Comparison of ENCODE assay signal across 18 cellular contexts in genomic region chrX:95505721-95506120, GRCh38.
DNase-seq lines count a peak whose midpoint lies in the region; ATAC-seq and TF ChIP-seq lines count a peak whose summit lies in the region.
"Had no signal": no experiment of that assay in that cellular context is flagged by ENCODE, and none has a peak within 500 bp of the region (broad histone marks: within the 10 kb centered on the region; RNA-seq: fewer than 3 reads in every experiment).

No MANE protein-coding gene starts in this region.

- H3K27ac Mint-ChIP-seq in brain = no peak overlapping the region
- H3K27ac Mint-ChIP-seq: activated naive CD8-positive, alpha-beta T cell had no signal

- peak; percentile 25 to 26 for TF ChIP-seq CTCF in brain (conservative IDR thresholded peaks at IDR 0.05)

- H3K27me3 ChIP-seq in aorta (ENCODE audit: control insufficient read depth in 1 of 2, insufficient read depth in 2 of 2, low read length in 1 of 2) = no peaks in the 10 kb centered on the region
- H3K27me3 ChIP-seq: heart left ventricle, testis had no signal

- peaks cover 0 to 3% (median 1%) of the 10 kb centered on the region in 5 experiments for H3K9me3 Mint-ChIP-seq in brain

- no peaks in the 10 kb centered on the region for H3K36me3 Mint-ChIP-seq in brain
- H3K36me3 Mint-ChIP-seq: activated naive CD8-positive, alpha-beta T cell had no signal

- DNase-seq in DMS 273 (lab: John Stamatoyannopoulos, UW; ENCODE audit: unreplicated experiment) (peak; percentile 31), HT1080 (ENCODE audit: low read depth) (peak; percentile 0), left lobe of liver (ENCODE audit: low spot score) (no peak), hypothalamus (lab: John Stamatoyannopoulos, UW) (no peak), DMS153 (lab: John Stamatoyannopoulos, UW) (no peak), aorta (no peak)
- DNase-seq: activated CD4-positive, alpha-beta T cell treated with anti-CD3 and anti-CD28 coated beads, Interleukin-2, amount 50 U/mL, for 4 hours; Calu3; heart left ventricle; Kasumi-1; mucosa of descending colon; NCI-H1694 treated with DMSO at 0.1 percent for 48 hours; PC-9; stimulated activated CD4-positive, alpha-beta T cell treated with anti-CD3 and anti-CD28 coated beads, Interleukin-4, amount 100 ng/mL, for 4 hours; testis had no signal

- ATAC-seq in left lobe of liver (peak; percentile 36), aorta (ENCODE audit: low FRiP score) (no peak), GM18867 (IDR thresholded peaks at IDR 0.05; ENCODE audit: unreplicated experiment) (no peak)
- ATAC-seq: heart left ventricle, mucosa of descending colon had no signal

- no peaks in the 10 kb centered on the region for H3K4me1 ChIP-seq in aorta (ENCODE audit: control insufficient read depth in 1 of 2, insufficient read depth in 2 of 2, low read length in 2 of 2)
- H3K4me1 ChIP-seq: heart left ventricle, testis had no signal

- H3K27ac ChIP-seq in aorta (ENCODE audit: low read depth in 1 of 2, low read length in 2 of 2) = no peak overlapping the region
- H3K27ac ChIP-seq: heart left ventricle, PC-9, testis had no signal

- peaks cover 2% of the 10 kb centered on the region for H3K4me1 Mint-ChIP-seq in brain

- no peaks in the 10 kb centered on the region for H3K9me3 ChIP-seq in aorta (ENCODE audit: control insufficient read depth, low read length)
- H3K9me3 ChIP-seq: mucosa of descending colon, testis had no signal

- H3K27me3 Mint-ChIP-seq in brain = no peaks in the 10 kb centered on the region
- H3K27me3 Mint-ChIP-seq: activated naive CD8-positive, alpha-beta T cell had no signal

- no peaks in the 10 kb centered on the region for H3K36me3 ChIP-seq in aorta (ENCODE audit: control insufficient read depth in 1 of 2, insufficient read depth in 2 of 2, low read length in 1 of 2)
- H3K36me3 ChIP-seq: heart left ventricle had no signal

- no peak overlapping the region for H3K4me3 Mint-ChIP-seq in brain
- H3K4me3 Mint-ChIP-seq: activated naive CD8-positive, alpha-beta T cell had no signal

- no peak overlapping the region for H3K4me3 ChIP-seq in aorta (ENCODE audit: low read length in 2 of 2)
- H3K4me3 ChIP-seq: heart left ventricle, mucosa of descending colon, PC-9, testis had no signal

- intact Hi-C loops in aorta (cut with DNase I) = no loop called here

Comparison
In these comparisons a context has a peak if more than half of its experiments do, and no peak if none do; other contexts are left out.
1. DNase-seq: peak in DMS 273 (single experiment) and HT1080 (single experiment); none in left lobe of liver (single experiment), hypothalamus (0 of 51), DMS153 (single experiment) and aorta (0 of 2).